ENCODE assay signal across 1 cellular context in the genomic region with DNA sequence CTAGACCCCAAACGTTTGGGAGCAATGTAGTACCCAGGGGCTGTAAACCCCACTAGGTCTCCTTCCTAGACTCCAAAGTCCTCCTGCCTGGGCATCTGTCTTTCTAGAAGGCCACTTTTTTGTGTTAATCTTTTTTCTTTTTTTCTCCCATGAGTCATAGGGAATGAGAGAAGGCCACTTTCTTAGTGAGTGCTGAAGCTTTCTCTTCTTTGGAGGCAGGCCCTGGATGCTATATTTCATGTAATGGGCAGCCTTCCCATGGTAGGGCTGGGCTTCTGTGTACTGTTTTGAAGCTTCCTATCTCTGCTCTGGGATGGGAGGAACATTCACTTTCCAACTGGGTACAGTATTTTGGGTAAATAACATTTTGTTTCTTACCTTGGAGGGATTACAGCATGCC.
A peak's percentile ranks its signal among the peaks of the same experiment; 100 is the strongest.
TF ChIP-seq lines count a peak whose summit lies in the region.

No MANE protein-coding gene starts in this region.

TF ChIP-seq in IMR-90, 13 proteins besides CTCF, POLR2A, EP300 and RAD21:
- 0 out of 2 replicates have a peak, but pooled peaks have one; percentile 11 for TF ChIP-seq FOS (IDR thresholded peaks at IDR 0.05; ENCODE audit: low read depth, low read length)
- no peak for TF ChIP-seq CEBPB (IDR thresholded peaks at IDR 0.05; ENCODE audit: low read depth, low read length)
